Comparison of ENCODE assay signal across 1 cellular context in genomic region chr16:69073181-69073669, GRCh38.
TF ChIP-seq lines count a peak whose summit lies in the region.

No MANE protein-coding gene starts in this region.

TF ChIP-seq in HEK293, 187 proteins besides CTCF, POLR2A, EP300 and RAD21 (continued from another document and continues in another):
- TF ChIP-seq, protein P1, sequence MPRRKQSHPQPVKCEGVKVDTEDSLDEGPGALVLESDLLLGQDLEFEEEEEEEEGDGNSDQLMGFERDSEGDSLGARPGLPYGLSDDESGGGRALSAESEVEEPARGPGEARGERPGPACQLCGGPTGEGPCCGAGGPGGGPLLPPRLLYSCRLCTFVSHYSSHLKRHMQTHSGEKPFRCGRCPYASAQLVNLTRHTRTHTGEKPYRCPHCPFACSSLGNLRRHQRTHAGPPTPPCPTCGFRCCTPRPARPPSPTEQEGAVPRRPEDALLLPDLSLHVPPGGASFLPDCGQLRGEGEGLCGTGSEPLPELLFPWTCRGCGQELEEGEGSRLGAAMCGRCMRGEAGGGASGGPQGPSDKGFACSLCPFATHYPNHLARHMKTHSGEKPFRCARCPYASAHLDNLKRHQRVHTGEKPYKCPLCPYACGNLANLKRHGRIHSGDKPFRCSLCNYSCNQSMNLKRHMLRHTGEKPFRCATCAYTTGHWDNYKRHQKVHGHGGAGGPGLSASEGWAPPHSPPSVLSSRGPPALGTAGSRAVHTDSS (tag by site-specific recombination; IDR thresholded peaks at IDR 0.05) = no peak
- TF ChIP-seq ZBTB10 (tag by site-specific recombination; IDR thresholded peaks at IDR 0.05) = no peak
- no peak for TF ChIP-seq ZNF626 (tag by site-specific recombination; IDR thresholded peaks at IDR 0.05)
- 0 out of 2 replicates have a peak, but pooled peaks have one; percentile 4 for TF ChIP-seq PRDM1 (tag by site-specific recombination; IDR thresholded peaks at IDR 0.05)
- TF ChIP-seq INSM2 (tag by site-specific recombination; IDR thresholded peaks at IDR 0.05) = no peak
- TF ChIP-seq ZNF768 (tag by site-specific recombination; IDR thresholded peaks at IDR 0.05) = no peak
- TF ChIP-seq GLIS1 (tag by site-specific recombination; IDR thresholded peaks at IDR 0.05) = peak; percentile 82
- TF ChIP-seq ZNF362 (tag by site-specific recombination; IDR thresholded peaks at IDR 0.05) = no peak
- TF ChIP-seq ZNF423 (tag by site-specific recombination; IDR thresholded peaks at IDR 0.05) = no peak
- TF ChIP-seq ZNF48 (tag by site-specific recombination; IDR thresholded peaks at IDR 0.05) = no peak
- TF ChIP-seq ZNF629 (tag by site-specific recombination; IDR thresholded peaks at IDR 0.05) = peak; percentile 72
- TF ChIP-seq ZFP3 (tag by site-specific recombination; IDR thresholded peaks at IDR 0.05; ENCODE audit: low read depth) = no peak
- TF ChIP-seq ZNF354C (tag by site-specific recombination; IDR thresholded peaks at IDR 0.05; ENCODE audit: borderline replicate concordance, low read depth) = no peak
- TF ChIP-seq ZNF324 (tag by site-specific recombination; IDR thresholded peaks at IDR 0.05) = 0 out of 2 replicates have a peak, but pooled peaks have one; percentile 18
- TF ChIP-seq ZNF623 (tag by site-specific recombination; IDR thresholded peaks at IDR 0.05) = no peak
- TF ChIP-seq ZNF133 (tag by site-specific recombination; IDR thresholded peaks at IDR 0.05) = no peak
- no peak for TF ChIP-seq ELK4 (IDR thresholded peaks at IDR 0.05; ENCODE audit: borderline replicate concordance, low read depth, low read length)
- TF ChIP-seq, protein P2, sequence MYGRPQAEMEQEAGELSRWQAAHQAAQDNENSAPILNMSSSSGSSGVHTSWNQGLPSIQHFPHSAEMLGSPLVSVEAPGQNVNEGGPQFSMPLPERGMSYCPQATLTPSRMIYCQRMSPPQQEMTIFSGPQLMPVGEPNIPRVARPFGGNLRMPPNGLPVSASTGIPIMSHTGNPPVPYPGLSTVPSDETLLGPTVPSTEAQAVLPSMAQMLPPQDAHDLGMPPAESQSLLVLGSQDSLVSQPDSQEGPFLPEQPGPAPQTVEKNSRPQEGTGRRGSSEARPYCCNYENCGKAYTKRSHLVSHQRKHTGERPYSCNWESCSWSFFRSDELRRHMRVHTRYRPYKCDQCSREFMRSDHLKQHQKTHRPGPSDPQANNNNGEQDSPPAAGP (tag by site-specific recombination; IDR thresholded peaks at IDR 0.05) = 0 out of 2 replicates have a peak, but pooled peaks have one; percentile 16
- peak; percentile 47; the same call in 1 of the 2 replicates for TF ChIP-seq ZNF600 (tag by site-specific recombination; IDR thresholded peaks at IDR 0.05)
- TF ChIP-seq, protein P3, sequence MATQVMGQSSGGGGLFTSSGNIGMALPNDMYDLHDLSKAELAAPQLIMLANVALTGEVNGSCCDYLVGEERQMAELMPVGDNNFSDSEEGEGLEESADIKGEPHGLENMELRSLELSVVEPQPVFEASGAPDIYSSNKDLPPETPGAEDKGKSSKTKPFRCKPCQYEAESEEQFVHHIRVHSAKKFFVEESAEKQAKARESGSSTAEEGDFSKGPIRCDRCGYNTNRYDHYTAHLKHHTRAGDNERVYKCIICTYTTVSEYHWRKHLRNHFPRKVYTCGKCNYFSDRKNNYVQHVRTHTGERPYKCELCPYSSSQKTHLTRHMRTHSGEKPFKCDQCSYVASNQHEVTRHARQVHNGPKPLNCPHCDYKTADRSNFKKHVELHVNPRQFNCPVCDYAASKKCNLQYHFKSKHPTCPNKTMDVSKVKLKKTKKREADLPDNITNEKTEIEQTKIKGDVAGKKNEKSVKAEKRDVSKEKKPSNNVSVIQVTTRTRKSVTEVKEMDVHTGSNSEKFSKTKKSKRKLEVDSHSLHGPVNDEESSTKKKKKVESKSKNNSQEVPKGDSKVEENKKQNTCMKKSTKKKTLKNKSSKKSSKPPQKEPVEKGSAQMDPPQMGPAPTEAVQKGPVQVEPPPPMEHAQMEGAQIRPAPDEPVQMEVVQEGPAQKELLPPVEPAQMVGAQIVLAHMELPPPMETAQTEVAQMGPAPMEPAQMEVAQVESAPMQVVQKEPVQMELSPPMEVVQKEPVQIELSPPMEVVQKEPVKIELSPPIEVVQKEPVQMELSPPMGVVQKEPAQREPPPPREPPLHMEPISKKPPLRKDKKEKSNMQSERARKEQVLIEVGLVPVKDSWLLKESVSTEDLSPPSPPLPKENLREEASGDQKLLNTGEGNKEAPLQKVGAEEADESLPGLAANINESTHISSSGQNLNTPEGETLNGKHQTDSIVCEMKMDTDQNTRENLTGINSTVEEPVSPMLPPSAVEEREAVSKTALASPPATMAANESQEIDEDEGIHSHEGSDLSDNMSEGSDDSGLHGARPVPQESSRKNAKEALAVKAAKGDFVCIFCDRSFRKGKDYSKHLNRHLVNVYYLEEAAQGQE (tag by site-specific recombination; IDR thresholded peaks at IDR 0.05) = no peak
- peak; percentile 78; the same call in 1 of the 2 replicates for TF ChIP-seq ZNF184 (tag by site-specific recombination; IDR thresholded peaks at IDR 0.05)
- TF ChIP-seq ZNF837 (tag by site-specific recombination; IDR thresholded peaks at IDR 0.05) = no peak
- TF ChIP-seq ZNF549 (tag by site-specific recombination; IDR thresholded peaks at IDR 0.05) = no peak
- TF ChIP-seq REPIN1 (tag by site-specific recombination; IDR thresholded peaks at IDR 0.05; ENCODE audit: low read depth) = no peak
- 0 out of 2 replicates have a peak, but pooled peaks have one; percentile 22 for TF ChIP-seq ZBTB21 (tag by site-specific recombination; IDR thresholded peaks at IDR 0.05)
- no peak for TF ChIP-seq ZNF426 (tag by site-specific recombination; IDR thresholded peaks at IDR 0.05)
- no peak for TF ChIP-seq ZBTB8A (tag by site-specific recombination; IDR thresholded peaks at IDR 0.05)
- TF ChIP-seq SCRT2 (tag by site-specific recombination; IDR thresholded peaks at IDR 0.05) = no peak
- TF ChIP-seq OVOL3 (tag by site-specific recombination; IDR thresholded peaks at IDR 0.05) = no peak
- no peak for TF ChIP-seq ZNF701 (tag by site-specific recombination; IDR thresholded peaks at IDR 0.05)
- TF ChIP-seq ZNF624 (tag by site-specific recombination; IDR thresholded peaks at IDR 0.05) = no peak
- TF ChIP-seq, protein P4, sequence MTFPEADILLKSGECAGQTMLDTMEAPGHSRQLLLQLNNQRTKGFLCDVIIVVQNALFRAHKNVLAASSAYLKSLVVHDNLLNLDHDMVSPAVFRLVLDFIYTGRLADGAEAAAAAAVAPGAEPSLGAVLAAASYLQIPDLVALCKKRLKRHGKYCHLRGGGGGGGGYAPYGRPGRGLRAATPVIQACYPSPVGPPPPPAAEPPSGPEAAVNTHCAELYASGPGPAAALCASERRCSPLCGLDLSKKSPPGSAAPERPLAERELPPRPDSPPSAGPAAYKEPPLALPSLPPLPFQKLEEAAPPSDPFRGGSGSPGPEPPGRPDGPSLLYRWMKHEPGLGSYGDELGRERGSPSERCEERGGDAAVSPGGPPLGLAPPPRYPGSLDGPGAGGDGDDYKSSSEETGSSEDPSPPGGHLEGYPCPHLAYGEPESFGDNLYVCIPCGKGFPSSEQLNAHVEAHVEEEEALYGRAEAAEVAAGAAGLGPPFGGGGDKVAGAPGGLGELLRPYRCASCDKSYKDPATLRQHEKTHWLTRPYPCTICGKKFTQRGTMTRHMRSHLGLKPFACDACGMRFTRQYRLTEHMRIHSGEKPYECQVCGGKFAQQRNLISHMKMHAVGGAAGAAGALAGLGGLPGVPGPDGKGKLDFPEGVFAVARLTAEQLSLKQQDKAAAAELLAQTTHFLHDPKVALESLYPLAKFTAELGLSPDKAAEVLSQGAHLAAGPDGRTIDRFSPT (tag by site-specific recombination; IDR thresholded peaks at IDR 0.05) = 0 out of 2 replicates have a peak, but pooled peaks have one; percentile 48
- no peak for TF ChIP-seq ZNF266 (tag by site-specific recombination; IDR thresholded peaks at IDR 0.05; ENCODE audit: low read depth)
- TF ChIP-seq ZNF155 (tag by site-specific recombination; IDR thresholded peaks at IDR 0.05) = no peak
- no peak for TF ChIP-seq ZNF521 (tag by site-specific recombination; IDR thresholded peaks at IDR 0.05)
- no peak for TF ChIP-seq ZNF677 (tag by site-specific recombination; IDR thresholded peaks at IDR 0.05)
- TF ChIP-seq BCL11A (tag by site-specific recombination; IDR thresholded peaks at IDR 0.05; ENCODE audit: low read depth) = no peak
- no peak for TF ChIP-seq ZNF76 (tag by site-specific recombination; IDR thresholded peaks at IDR 0.05; ENCODE audit: borderline replicate concordance, low read depth)
- TF ChIP-seq, protein P5, sequence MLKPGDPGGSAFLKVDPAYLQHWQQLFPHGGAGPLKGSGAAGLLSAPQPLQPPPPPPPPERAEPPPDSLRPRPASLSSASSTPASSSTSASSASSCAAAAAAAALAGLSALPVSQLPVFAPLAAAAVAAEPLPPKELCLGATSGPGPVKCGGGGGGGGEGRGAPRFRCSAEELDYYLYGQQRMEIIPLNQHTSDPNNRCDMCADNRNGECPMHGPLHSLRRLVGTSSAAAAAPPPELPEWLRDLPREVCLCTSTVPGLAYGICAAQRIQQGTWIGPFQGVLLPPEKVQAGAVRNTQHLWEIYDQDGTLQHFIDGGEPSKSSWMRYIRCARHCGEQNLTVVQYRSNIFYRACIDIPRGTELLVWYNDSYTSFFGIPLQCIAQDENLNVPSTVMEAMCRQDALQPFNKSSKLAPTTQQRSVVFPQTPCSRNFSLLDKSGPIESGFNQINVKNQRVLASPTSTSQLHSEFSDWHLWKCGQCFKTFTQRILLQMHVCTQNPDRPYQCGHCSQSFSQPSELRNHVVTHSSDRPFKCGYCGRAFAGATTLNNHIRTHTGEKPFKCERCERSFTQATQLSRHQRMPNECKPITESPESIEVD (tag by site-specific recombination; IDR thresholded peaks at IDR 0.05) = no peak
- no peak for TF ChIP-seq ZNF416 (tag by site-specific recombination; IDR thresholded peaks at IDR 0.05)
- no peak for TF ChIP-seq ZNF692 (tag by site-specific recombination; IDR thresholded peaks at IDR 0.05)
- TF ChIP-seq SP3 (tag by site-specific recombination; IDR thresholded peaks at IDR 0.05) = no peak
- no peak for TF ChIP-seq SETDB1 (IDR thresholded peaks at IDR 0.05; ENCODE audit: insufficient read length, low read length)
- TF ChIP-seq ZNF2 (tag by site-specific recombination; IDR thresholded peaks at IDR 0.05) = no peak
- no peak for TF ChIP-seq ZNF202 (tag by site-specific recombination; IDR thresholded peaks at IDR 0.05; ENCODE audit: borderline replicate concordance)
- 0 out of 2 replicates have a peak, but pooled peaks have one; percentile 30 for TF ChIP-seq ZSCAN30 (tag by site-specific recombination; IDR thresholded peaks at IDR 0.05)
